In the genomic region with DNA sequence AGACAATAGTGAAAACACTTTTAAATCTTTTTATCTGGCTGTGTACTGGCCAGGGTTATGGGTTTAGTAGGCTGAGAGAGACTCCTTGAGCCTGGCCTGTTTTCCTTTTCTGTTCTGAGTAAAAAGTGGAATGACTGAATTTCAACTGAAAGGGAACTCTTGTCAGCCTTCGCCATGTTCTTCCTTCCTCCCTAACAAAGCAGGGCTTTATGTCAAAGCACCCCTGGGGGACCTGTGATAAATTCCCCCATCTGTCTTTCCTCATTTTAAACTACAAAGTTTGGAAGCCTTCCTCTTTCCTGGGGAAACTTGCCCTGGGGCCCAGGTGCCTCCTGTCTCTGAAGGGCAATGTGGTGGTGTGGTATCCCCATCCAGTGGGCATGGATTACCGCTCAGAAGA, we compare ENCODE assay signal across 14 cellular contexts. TPM values are rescaled to one million over a fixed set of nuclear protein-coding genes. Genes with fewer than 3 reads are reported as not detected.
DNase-seq lines count a peak whose midpoint lies in the region; ATAC-seq and TF ChIP-seq lines count a peak whose summit lies in the region.
"Had no signal": no experiment of that assay in that cellular context is flagged by ENCODE, and none has a peak within 500 bp of the region (broad histone marks: within the 10 kb centered on the region; RNA-seq: fewer than 3 reads in every experiment).

No MANE protein-coding gene starts in this region.

- DNase-seq in right cardiac atrium (no peak), heart left ventricle (no peak), glutamatergic neuron (no peak), NCI-H345 (lab: John Stamatoyannopoulos, UW) (no peak), kidney tubule cell (ENCODE audit: low spot score) (no peak)
- DNase-seq in activated CD4-positive, alpha-beta memory T cell treated with anti-CD3 and anti-CD28 coated beads for 36 hours = no peak
- DNase-seq: amygdala, DMS79, NCI-H1092 treated with DMSO at 0.1 percent for 48 hours, NCI-H2227 treated with DMSO at 0.1 percent for 48 hours, posterior cingulate gyrus, T-helper 9 cell had no signal

- no peaks in the 10 kb centered on the region for H3K36me3 ChIP-seq in heart left ventricle
- peaks cover 0 to 2% (median under 1%) of the 10 kb centered on the region in 5 donors for H3K36me3 ChIP-seq in subcutaneous abdominal adipose tissue (ENCODE audit: control insufficient read depth in 5 of 5, insufficient read depth in 5 of 5, low read length in 5 of 5)

- TF ChIP-seq POLR2A in heart left ventricle (IDR thresholded peaks at IDR 0.05) = no peak

- peaks cover 6% of the 10 kb centered on the region for H3K36me3 Mint-ChIP-seq in activated CD4-positive, alpha-beta memory T cell treated with anti-CD3 and anti-CD28 coated beads for 36 hours
- H3K36me3 Mint-ChIP-seq in glutamatergic neuron (ENCODE audit: unreplicated experiment) = no peaks in the 10 kb centered on the region

- H3K4me1 ChIP-seq in right cardiac atrium (ENCODE audit: control insufficient read depth, insufficient read depth, low read length) (peaks cover 55% of the 10 kb centered on the region), heart left ventricle (peaks cover 14 to 97% (median 76%) of the 10 kb centered on the region in 12 donors), subcutaneous abdominal adipose tissue (ENCODE audit: control insufficient read depth in 5 of 5, insufficient read depth in 5 of 5, low read length in 5 of 5) (peaks cover 10 to 68% (median 61%) of the 10 kb centered on the region in 5 donors)

- TF ChIP-seq CTCF in heart left ventricle (IDR thresholded peaks at IDR 0.05) (no peak), glutamatergic neuron (IDR thresholded peaks at IDR 0.05; ENCODE audit: partially characterized antibody, unreplicated experiment) (no peak)

- CTCF ChIA-PET in activated CD4-positive, alpha-beta memory T cell treated with anti-CD3 and anti-CD28 coated beads for 36 hours (lab: Charles Lee) = no interaction called here

- no peaks in the 10 kb centered on the region for H3K27me3 Mint-ChIP-seq in activated CD4-positive, alpha-beta memory T cell treated with anti-CD3 and anti-CD28 coated beads for 36 hours
- H3K27me3 Mint-ChIP-seq in glutamatergic neuron (ENCODE audit: unreplicated experiment) = no peaks in the 10 kb centered on the region

- peaks cover 81% of the 10 kb centered on the region for H3K4me1 Mint-ChIP-seq in activated CD4-positive, alpha-beta memory T cell treated with anti-CD3 and anti-CD28 coated beads for 36 hours (ENCODE audit: low read depth)
- H3K4me1 Mint-ChIP-seq in glutamatergic neuron (ENCODE audit: low read depth, unreplicated experiment) = peaks cover 18% of the 10 kb centered on the region

- no peak overlapping the region for H3K4me3 Mint-ChIP-seq in activated CD4-positive, alpha-beta memory T cell treated with anti-CD3 and anti-CD28 coated beads for 36 hours
- H3K4me3 Mint-ChIP-seq in glutamatergic neuron (ENCODE audit: unreplicated experiment) = no peak overlapping the region

- H3K27ac ChIP-seq in right cardiac atrium (ENCODE audit: low read length) = peak overlapping the region; percentile 4
- H3K27ac ChIP-seq in heart left ventricle = peak overlapping the region in 2 of 12 donors; percentile 12 to 60
- H3K27ac ChIP-seq in subcutaneous abdominal adipose tissue (ENCODE audit: low read depth, low read length) = peak overlapping the region; percentile 56

- H3K27me3 ChIP-seq in right cardiac atrium (ENCODE audit: control insufficient read depth, insufficient read depth) = no peaks in the 10 kb centered on the region
- H3K27me3 ChIP-seq in heart left ventricle = no peaks in the 10 kb centered on the region
- H3K27me3 ChIP-seq in subcutaneous abdominal adipose tissue (ENCODE audit: control insufficient read depth in 5 of 5, insufficient read depth in 4 of 5, low read length in 5 of 5) = no peaks in the 10 kb centered on the region

- no peaks in the 10 kb centered on the region for H3K9me3 ChIP-seq in right cardiac atrium (ENCODE audit: control insufficient read depth, low read length)
- H3K9me3 ChIP-seq in heart left ventricle = no peaks in the 10 kb centered on the region
- H3K9me3 ChIP-seq in subcutaneous abdominal adipose tissue (ENCODE audit: control insufficient read depth in 5 of 5, low read length in 5 of 5) = no peaks in the 10 kb centered on the region

- no peak overlapping the region for H3K4me3 ChIP-seq in right cardiac atrium (ENCODE audit: low read length)
- no peak overlapping the region for H3K4me3 ChIP-seq in heart left ventricle
- no peak overlapping the region for H3K4me3 ChIP-seq in subcutaneous abdominal adipose tissue (ENCODE audit: low read depth in 1 of 5, low read length in 5 of 5)

- WGBS in right cardiac atrium = 77% methylated on average over 2 of the region's 2 CpGs
- WGBS in heart left ventricle, 4 donors = 82 to 92% (median 87%) methylated on average over 2 of the region's 2 CpGs

- no peak overlapping the region for H3K9ac ChIP-seq in subcutaneous abdominal adipose tissue (ENCODE audit: low read length in 5 of 5)

- H3K27ac Mint-ChIP-seq in activated CD4-positive, alpha-beta memory T cell treated with anti-CD3 and anti-CD28 coated beads for 36 hours = peak overlapping the region; percentile 64
- peak overlapping the region; percentile 12 for H3K27ac Mint-ChIP-seq in glutamatergic neuron (ENCODE audit: unreplicated experiment)

- no peaks in the 10 kb centered on the region for H3K9me3 Mint-ChIP-seq in activated CD4-positive, alpha-beta memory T cell treated with anti-CD3 and anti-CD28 coated beads for 36 hours
- H3K9me3 Mint-ChIP-seq in glutamatergic neuron (ENCODE audit: unreplicated experiment) = peaks cover 7% of the 10 kb centered on the region

- POLR2A ChIA-PET in activated CD4-positive, alpha-beta memory T cell treated with anti-CD3 and anti-CD28 coated beads for 36 hours (lab: Charles Lee) = no interaction called here

- ATAC-seq in right cardiac atrium = no peak
- no peak for ATAC-seq in heart left ventricle
- no peak for ATAC-seq in HG02798 (IDR thresholded peaks at IDR 0.05; ENCODE audit: poor library complexity, unreplicated experiment)

- intact Hi-C loops in right cardiac atrium (cut with DNase I) (loop anchor here in 1 of 4 donors (10.0 kb wide), 1 partner anchor 100 kb away; no protein-coding TSS in a partner anchor), heart left ventricle (cut with DNase I) (no loop called here)
- intact Hi-C loops in activated CD4-positive, alpha-beta memory T cell treated with anti-CD3 and anti-CD28 coated beads for 36 hours (cut with micrococcal nuclease) = loop anchor here (2.0 kb wide), 1 partner anchor 18 kb away; no protein-coding TSS in a partner anchor

RNA-seq across cellular contexts. Expression of a gene that starts 29.7 kb away (rescaled TPM):
- total RNA-seq in right cardiac atrium (100 to 1,000 TPM; 119 to 130 (median 124) TPM), heart left ventricle (100 to 1,000 TPM in 8 of 9 donors, 10 to 100 TPM in 1; 91.6 to 189 (median 181) TPM), glutamatergic neuron (ENCODE audit: unreplicated experiment) (199 TPM)
- polyA plus RNA-seq in right cardiac atrium (43.9 TPM), heart left ventricle (10 to 100 TPM; 36.5 to 89.9 TPM)
- 100 to 1,000 TPM; 186 to 201 TPM for total RNA-seq in activated CD4-positive, alpha-beta memory T cell treated with anti-CD3 and anti-CD28 coated beads for 36 hours
